1 cellular context compared by ENCODE assay signal in the genomic region with DNA sequence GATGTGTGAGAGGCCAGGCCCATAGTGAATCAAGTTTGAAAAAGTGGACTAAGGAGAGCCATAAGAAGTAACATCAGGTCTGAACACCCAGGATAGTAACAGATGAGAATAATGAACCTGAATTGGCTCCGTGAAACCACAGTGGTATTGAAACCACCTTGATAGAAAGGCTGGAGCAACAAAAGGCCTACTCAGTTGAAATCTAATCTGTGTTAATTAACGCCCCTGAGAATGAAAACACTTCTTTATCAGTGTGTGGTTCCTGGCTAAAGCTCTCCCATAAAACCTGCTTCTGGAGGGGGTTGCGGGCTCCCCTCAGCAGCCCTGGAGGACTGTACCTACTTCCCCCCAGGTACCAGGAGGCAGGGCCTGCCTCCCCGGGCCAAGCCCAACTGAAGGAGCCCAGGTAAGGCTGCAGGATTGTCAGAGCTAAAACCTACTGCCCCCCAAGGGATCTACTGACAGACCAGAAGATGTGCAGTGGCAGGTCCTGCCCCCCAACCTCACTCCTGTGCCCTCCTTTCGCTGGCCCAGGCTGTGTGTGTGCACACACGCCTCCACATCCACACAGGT.
A peak's percentile ranks its signal among the peaks of the same experiment; 100 is the strongest.
TF ChIP-seq lines count a peak whose summit lies in the region.

No MANE protein-coding gene starts in this region.

TF ChIP-seq in HEK293, 187 proteins besides CTCF, POLR2A, EP300 and RAD21 (continued from another document):
- TF ChIP-seq, protein P1, sequence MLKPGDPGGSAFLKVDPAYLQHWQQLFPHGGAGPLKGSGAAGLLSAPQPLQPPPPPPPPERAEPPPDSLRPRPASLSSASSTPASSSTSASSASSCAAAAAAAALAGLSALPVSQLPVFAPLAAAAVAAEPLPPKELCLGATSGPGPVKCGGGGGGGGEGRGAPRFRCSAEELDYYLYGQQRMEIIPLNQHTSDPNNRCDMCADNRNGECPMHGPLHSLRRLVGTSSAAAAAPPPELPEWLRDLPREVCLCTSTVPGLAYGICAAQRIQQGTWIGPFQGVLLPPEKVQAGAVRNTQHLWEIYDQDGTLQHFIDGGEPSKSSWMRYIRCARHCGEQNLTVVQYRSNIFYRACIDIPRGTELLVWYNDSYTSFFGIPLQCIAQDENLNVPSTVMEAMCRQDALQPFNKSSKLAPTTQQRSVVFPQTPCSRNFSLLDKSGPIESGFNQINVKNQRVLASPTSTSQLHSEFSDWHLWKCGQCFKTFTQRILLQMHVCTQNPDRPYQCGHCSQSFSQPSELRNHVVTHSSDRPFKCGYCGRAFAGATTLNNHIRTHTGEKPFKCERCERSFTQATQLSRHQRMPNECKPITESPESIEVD (tag by site-specific recombination; IDR thresholded peaks at IDR 0.05), result no peak
- TF ChIP-seq ZXDB (tag by site-specific recombination; IDR thresholded peaks at IDR 0.05) (0 out of 2 replicates have a peak, but pooled peaks have one; percentile 27), ZSCAN30 (tag by site-specific recombination; IDR thresholded peaks at IDR 0.05) (0 out of 2 replicates have a peak, but pooled peaks have one; percentile 64), PRDM1 (tag by site-specific recombination; IDR thresholded peaks at IDR 0.05) (no peak), GLIS1 (tag by site-specific recombination; IDR thresholded peaks at IDR 0.05) (peak; percentile 21; the same call in 1 of the 2 replicates), ZFHX2 (tag by site-specific recombination; conservative IDR thresholded peaks at IDR 0.05) (peak; percentile 25; the same call in 1 of the 2 replicates), ZNF571 (tag by site-specific recombination; IDR thresholded peaks at IDR 0.05) (no peak), OSR2 (tag by site-specific recombination; IDR thresholded peaks at IDR 0.05) (peak; percentile 74), WT1 (tag by site-specific recombination; IDR thresholded peaks at IDR 0.05) (no peak), ZNF48 (tag by site-specific recombination; IDR thresholded peaks at IDR 0.05) (no peak), ZNF19 (tag by site-specific recombination; IDR thresholded peaks at IDR 0.05; ENCODE audit: low read depth) (no peak), ZNF311 (tag by site-specific recombination; IDR thresholded peaks at IDR 0.05; ENCODE audit: borderline replicate concordance) (no peak), ZBTB48 (tag by site-specific recombination; IDR thresholded peaks at IDR 0.05) (no peak), ZFP3 (tag by site-specific recombination; IDR thresholded peaks at IDR 0.05; ENCODE audit: low read depth) (no peak), ZNF843 (tag by site-specific recombination; IDR thresholded peaks at IDR 0.05) (no peak)
- TF ChIP-seq, protein P2, sequence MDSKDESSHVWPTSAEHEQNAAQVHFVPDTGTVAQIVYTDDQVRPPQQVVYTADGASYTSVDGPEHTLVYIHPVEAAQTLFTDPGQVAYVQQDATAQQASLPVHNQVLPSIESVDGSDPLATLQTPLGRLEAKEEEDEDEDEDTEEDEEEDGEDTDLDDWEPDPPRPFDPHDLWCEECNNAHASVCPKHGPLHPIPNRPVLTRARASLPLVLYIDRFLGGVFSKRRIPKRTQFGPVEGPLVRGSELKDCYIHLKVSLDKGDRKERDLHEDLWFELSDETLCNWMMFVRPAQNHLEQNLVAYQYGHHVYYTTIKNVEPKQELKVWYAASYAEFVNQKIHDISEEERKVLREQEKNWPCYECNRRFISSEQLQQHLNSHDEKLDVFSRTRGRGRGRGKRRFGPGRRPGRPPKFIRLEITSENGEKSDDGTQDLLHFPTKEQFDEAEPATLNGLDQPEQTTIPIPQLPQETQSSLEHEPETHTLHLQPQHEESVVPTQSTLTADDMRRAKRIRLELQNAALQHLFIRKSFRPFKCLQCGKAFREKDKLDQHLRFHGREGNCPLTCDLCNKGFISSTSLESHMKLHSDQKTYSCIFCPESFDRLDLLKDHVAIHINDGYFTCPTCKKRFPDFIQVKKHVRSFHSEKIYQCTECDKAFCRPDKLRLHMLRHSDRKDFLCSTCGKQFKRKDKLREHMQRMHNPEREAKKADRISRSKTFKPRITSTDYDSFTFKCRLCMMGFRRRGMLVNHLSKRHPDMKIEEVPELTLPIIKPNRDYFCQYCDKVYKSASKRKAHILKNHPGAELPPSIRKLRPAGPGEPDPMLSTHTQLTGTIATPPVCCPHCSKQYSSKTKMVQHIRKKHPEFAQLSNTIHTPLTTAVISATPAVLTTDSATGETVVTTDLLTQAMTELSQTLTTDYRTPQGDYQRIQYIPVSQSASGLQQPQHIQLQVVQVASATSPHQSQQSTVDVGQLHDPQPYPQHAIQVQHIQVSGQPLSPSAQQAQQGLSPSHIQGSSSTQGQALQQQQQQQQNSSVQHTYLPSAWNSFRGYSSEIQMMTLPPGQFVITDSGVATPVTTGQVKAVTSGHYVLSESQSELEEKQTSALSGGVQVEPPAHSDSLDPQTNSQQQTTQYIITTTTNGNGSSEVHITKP (tag by site-specific recombination; IDR thresholded peaks at IDR 0.05), result peak; percentile 73
- TF ChIP-seq, protein P3, sequence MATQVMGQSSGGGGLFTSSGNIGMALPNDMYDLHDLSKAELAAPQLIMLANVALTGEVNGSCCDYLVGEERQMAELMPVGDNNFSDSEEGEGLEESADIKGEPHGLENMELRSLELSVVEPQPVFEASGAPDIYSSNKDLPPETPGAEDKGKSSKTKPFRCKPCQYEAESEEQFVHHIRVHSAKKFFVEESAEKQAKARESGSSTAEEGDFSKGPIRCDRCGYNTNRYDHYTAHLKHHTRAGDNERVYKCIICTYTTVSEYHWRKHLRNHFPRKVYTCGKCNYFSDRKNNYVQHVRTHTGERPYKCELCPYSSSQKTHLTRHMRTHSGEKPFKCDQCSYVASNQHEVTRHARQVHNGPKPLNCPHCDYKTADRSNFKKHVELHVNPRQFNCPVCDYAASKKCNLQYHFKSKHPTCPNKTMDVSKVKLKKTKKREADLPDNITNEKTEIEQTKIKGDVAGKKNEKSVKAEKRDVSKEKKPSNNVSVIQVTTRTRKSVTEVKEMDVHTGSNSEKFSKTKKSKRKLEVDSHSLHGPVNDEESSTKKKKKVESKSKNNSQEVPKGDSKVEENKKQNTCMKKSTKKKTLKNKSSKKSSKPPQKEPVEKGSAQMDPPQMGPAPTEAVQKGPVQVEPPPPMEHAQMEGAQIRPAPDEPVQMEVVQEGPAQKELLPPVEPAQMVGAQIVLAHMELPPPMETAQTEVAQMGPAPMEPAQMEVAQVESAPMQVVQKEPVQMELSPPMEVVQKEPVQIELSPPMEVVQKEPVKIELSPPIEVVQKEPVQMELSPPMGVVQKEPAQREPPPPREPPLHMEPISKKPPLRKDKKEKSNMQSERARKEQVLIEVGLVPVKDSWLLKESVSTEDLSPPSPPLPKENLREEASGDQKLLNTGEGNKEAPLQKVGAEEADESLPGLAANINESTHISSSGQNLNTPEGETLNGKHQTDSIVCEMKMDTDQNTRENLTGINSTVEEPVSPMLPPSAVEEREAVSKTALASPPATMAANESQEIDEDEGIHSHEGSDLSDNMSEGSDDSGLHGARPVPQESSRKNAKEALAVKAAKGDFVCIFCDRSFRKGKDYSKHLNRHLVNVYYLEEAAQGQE (tag by site-specific recombination; IDR thresholded peaks at IDR 0.05), result no peak
- TF ChIP-seq, protein P4, sequence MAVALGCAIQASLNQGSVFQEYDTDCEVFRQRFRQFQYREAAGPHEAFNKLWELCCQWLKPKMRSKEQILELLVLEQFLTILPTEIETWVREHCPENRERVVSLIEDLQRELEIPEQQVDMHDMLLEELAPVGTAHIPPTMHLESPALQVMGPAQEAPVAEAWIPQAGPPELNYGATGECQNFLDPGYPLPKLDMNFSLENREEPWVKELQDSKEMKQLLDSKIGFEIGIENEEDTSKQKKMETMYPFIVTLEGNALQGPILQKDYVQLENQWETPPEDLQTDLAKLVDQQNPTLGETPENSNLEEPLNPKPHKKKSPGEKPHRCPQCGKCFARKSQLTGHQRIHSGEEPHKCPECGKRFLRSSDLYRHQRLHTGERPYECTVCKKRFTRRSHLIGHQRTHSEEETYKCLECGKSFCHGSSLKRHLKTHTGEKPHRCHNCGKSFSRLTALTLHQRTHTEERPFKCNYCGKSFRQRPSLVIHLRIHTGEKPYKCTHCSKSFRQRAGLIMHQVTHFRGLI (tag by site-specific recombination; IDR thresholded peaks at IDR 0.05), result peak; percentile 63
- TF ChIP-seq, protein P5, sequence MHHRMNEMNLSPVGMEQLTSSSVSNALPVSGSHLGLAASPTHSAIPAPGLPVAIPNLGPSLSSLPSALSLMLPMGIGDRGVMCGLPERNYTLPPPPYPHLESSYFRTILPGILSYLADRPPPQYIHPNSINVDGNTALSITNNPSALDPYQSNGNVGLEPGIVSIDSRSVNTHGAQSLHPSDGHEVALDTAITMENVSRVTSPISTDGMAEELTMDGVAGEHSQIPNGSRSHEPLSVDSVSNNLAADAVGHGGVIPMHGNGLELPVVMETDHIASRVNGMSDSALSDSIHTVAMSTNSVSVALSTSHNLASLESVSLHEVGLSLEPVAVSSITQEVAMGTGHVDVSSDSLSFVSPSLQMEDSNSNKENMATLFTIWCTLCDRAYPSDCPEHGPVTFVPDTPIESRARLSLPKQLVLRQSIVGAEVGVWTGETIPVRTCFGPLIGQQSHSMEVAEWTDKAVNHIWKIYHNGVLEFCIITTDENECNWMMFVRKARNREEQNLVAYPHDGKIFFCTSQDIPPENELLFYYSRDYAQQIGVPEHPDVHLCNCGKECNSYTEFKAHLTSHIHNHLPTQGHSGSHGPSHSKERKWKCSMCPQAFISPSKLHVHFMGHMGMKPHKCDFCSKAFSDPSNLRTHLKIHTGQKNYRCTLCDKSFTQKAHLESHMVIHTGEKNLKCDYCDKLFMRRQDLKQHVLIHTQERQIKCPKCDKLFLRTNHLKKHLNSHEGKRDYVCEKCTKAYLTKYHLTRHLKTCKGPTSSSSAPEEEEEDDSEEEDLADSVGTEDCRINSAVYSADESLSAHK (tag by site-specific recombination; IDR thresholded peaks at IDR 0.05), result peak; percentile 83
- TF ChIP-seq, protein P6, sequence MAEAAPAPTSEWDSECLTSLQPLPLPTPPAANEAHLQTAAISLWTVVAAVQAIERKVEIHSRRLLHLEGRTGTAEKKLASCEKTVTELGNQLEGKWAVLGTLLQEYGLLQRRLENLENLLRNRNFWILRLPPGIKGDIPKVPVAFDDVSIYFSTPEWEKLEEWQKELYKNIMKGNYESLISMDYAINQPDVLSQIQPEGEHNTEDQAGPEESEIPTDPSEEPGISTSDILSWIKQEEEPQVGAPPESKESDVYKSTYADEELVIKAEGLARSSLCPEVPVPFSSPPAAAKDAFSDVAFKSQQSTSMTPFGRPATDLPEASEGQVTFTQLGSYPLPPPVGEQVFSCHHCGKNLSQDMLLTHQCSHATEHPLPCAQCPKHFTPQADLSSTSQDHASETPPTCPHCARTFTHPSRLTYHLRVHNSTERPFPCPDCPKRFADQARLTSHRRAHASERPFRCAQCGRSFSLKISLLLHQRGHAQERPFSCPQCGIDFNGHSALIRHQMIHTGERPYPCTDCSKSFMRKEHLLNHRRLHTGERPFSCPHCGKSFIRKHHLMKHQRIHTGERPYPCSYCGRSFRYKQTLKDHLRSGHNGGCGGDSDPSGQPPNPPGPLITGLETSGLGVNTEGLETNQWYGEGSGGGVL (tag by site-specific recombination; IDR thresholded peaks at IDR 0.05), result peak; percentile 35; the same call in 1 of the 2 replicates
- TF ChIP-seq, protein P7, sequence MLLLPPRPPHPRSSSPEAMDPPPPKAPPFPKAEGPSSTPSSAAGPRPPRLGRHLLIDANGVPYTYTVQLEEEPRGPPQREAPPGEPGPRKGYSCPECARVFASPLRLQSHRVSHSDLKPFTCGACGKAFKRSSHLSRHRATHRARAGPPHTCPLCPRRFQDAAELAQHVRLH (tag by site-specific recombination; IDR thresholded peaks at IDR 0.05), result no peak
TF ChIP-seq in HEK293: peak in this region for 11.
